Comparison of ENCODE assay signal across 25 cellular contexts in genomic region chr12:97800561-97800960, GRCh38.
"Had no signal": no experiment of that assay in that cellular context is flagged by ENCODE, and none has a peak within 500 bp of the region (broad histone marks: within the 10 kb centered on the region; RNA-seq: fewer than 3 reads in every experiment).

No MANE protein-coding gene starts in this region.

- H3K27me3 ChIP-seq: ascending aorta, body of pancreas had no signal

- DNase-seq: activated CD4-positive, alpha-beta T cell treated with anti-CD3 and anti-CD28 coated beads for 48 hours; activated CD4-positive, alpha-beta T cell treated with anti-CD3 and anti-CD28 coated beads, Interleukin-2, amount 50 U/mL, for 4 hours; activated CD4-positive, CD25-positive, alpha-beta regulatory T cell treated with anti-CD3 and anti-CD28 coated beads, Interleukin-2, amount 50 U/mL, for 72 hours; activated CD8-positive, alpha-beta memory T cell treated with anti-CD3 and anti-CD28 coated beads, Interleukin-2, amount 50 U/mL, for 48 hours; activated CD8-positive, alpha-beta T cell treated with anti-CD3 and anti-CD28 coated beads, Interleukin-2, amount 10 ng/mL, durations not matched to agents 7 days and 5 days; activated naive CD4-positive, alpha-beta T cell treated with anti-CD3 and anti-CD28 coated beads, Interleukin-2, amount 50 U/mL, for 16 hours; activated naive CD8-positive, alpha-beta T cell treated with anti-CD3 and anti-CD28 coated beads, Interleukin-2, amount 10 ng/mL, durations not matched to agents 7 days and 5 days; activated T-cell treated with anti-CD3 and anti-CD28 coated beads, Interleukin-2, amount 50 U/mL, for 1 hour; body of pancreas; central memory CD4-positive, alpha-beta T cell; Kasumi-1; NCI-H1105 treated with DMSO at 0.1 percent for 48 hours; NCI-H1436 treated with DMSO at 0.1 percent for 48 hours; NCI-H187; NCI-H2171; NCI-H345; NCI-H510A; NCI-H526 treated with DMSO at 0.1 percent for 48 hours; NCI-H82; NK-92 treated with Interleukin-12 subunit alpha and Interleukin-12 subunit beta, amount 100 ng/mL, for 24 hours; SIG-M5; T-helper 1 cell had no signal

- ATAC-seq: activated CD8-positive, alpha-beta T cell treated with anti-CD3 and anti-CD28 coated beads, Interleukin-2, amount 10 ng/mL, durations not matched to agents 7 days and 5 days; body of pancreas; WTC11 had no signal

- H3K27ac ChIP-seq: ascending aorta, body of pancreas, coronary artery had no signal

- H3K4me3 ChIP-seq: ascending aorta, body of pancreas, coronary artery had no signal
